ENCODE assay signal across 13 cellular contexts in genomic region chr17:58402047-58402446, GRCh38. TPM values are rescaled to one million over a fixed set of nuclear protein-coding genes. Genes with fewer than 3 reads are reported as not detected.
DNase-seq lines count a peak whose midpoint lies in the region; ATAC-seq, FAIRE-seq and TF ChIP-seq lines count a peak whose summit lies in the region.
"Had no signal": no experiment of that assay in that cellular context is flagged by ENCODE, and none has a peak within 500 bp of the region (broad histone marks: within the 10 kb centered on the region; RNA-seq: fewer than 3 reads in every experiment).

No MANE protein-coding gene starts in this region.

- peak overlapping the region in 3 of 5 experiments; percentile 64 to 94 (median 77) for H3K27ac Mint-ChIP-seq in brain

- H3K27ac ChIP-seq in trophoblast cell (ENCODE audit: low read depth, low read length), result peak overlapping the region; percentile 85
- H3K27ac ChIP-seq: tibial artery had no signal

- no peaks in the 10 kb centered on the region for H3K36me3 Mint-ChIP-seq in brain

- H3K9me3 ChIP-seq in trophoblast cell (ENCODE audit: insufficient read depth, low read depth, low read length), result no peaks in the 10 kb centered on the region
- H3K9me3 ChIP-seq: tibial artery had no signal

- TF ChIP-seq POLR2A in GM12891 (IDR thresholded peaks at IDR 0.05; ENCODE audit: low read depth, low read length), result no peak

- H3K9ac ChIP-seq in trophoblast cell (ENCODE audit: low read length), result no peak overlapping the region

- no peak overlapping the region for H2AFZ ChIP-seq in trophoblast cell (ENCODE audit: insufficient read depth, low read length, poor library complexity)

- peak; percentile 31 for FAIRE-seq in GM12891 (lab: Jason Lieb, UNC)
- FAIRE-seq: frontal cortex, GM18507 had no signal

- no peak for TF ChIP-seq CTCF in brain (conservative IDR thresholded peaks at IDR 0.05)

- peaks cover 5% of the 10 kb centered on the region for H3K79me1 ChIP-seq in trophoblast cell (ENCODE audit: low read length)

- peaks cover 21% of the 10 kb centered on the region for H3K27me3 Mint-ChIP-seq in brain

- peaks cover 28% of the 10 kb centered on the region for H3K4me1 Mint-ChIP-seq in brain

- no peak overlapping the region for H2BK120ac ChIP-seq in trophoblast cell (ENCODE audit: insufficient read depth, low read length, poor library complexity)

- H2AK5ac ChIP-seq in trophoblast cell (ENCODE audit: low read length), result no peak overlapping the region

- no peak overlapping the region for H3K4me3 Mint-ChIP-seq in brain

- no peak for DNase-seq in GM12891 (ENCODE audit: insufficient read length, low spot score)
- peak; percentile 92 for DNase-seq in M059J (ENCODE audit: low read depth)
- DNase-seq in trophoblast cell, result peak in 1 of 2 donors; percentile 50
- no peak for DNase-seq in NCI-H2107 (lab: John Stamatoyannopoulos, UW)
- DNase-seq in NOMO-1 treated with dmso at 0.1 percent for 144 hours (lab: John Stamatoyannopoulos, UW; ENCODE audit: unreplicated experiment), result no peak
- DNase-seq: DMS 273 treated with DMSO at 0.1 percent for 48 hours, KG1, tibial artery had no signal

- no peak for ATAC-seq in HG03378 (IDR thresholded peaks at IDR 0.05; ENCODE audit: unreplicated experiment)

- no peak overlapping the region for H4K91ac ChIP-seq in trophoblast cell (ENCODE audit: low read depth, low read length)

- no peak overlapping the region for H3K18ac ChIP-seq in trophoblast cell (ENCODE audit: low read length)

- H3K4me1 ChIP-seq in trophoblast cell (ENCODE audit: control insufficient read depth in 1 of 2, insufficient read depth in 2 of 2, low read length in 2 of 2), result peaks cover 3 to 8% of the 10 kb centered on the region in 2 experiments
- H3K4me1 ChIP-seq: tibial artery had no signal

- no peaks in the 10 kb centered on the region for H3K36me3 ChIP-seq in trophoblast cell (ENCODE audit: control insufficient read depth in 1 of 2, insufficient read depth in 2 of 2, low read length in 2 of 2)
- H3K36me3 ChIP-seq: tibial artery had no signal

- no peaks in the 10 kb centered on the region for H3K27me3 ChIP-seq in trophoblast cell (ENCODE audit: insufficient read depth, low read length)

- no peak overlapping the region for H4K12ac ChIP-seq in trophoblast cell (ENCODE audit: low read depth, low read length)

- H3K14ac ChIP-seq in trophoblast cell (ENCODE audit: low read length), result no peak overlapping the region

- no peak overlapping the region for H3K4ac ChIP-seq in trophoblast cell (ENCODE audit: low read depth, low read length)

- no peak overlapping the region for H2BK5ac ChIP-seq in trophoblast cell (ENCODE audit: low read depth, low read length, poor library complexity)

- H3K4me3 ChIP-seq in trophoblast cell (ENCODE audit: low read depth, low read length), result no peak overlapping the region
- H3K4me3 ChIP-seq: tibial artery had no signal

- no peaks in the 10 kb centered on the region for H3K9me3 Mint-ChIP-seq in brain

- no peaks in the 10 kb centered on the region for H3K79me2 ChIP-seq in trophoblast cell (ENCODE audit: control insufficient read depth, insufficient read depth, low read length, poor library complexity)

- H3K23ac ChIP-seq in trophoblast cell (ENCODE audit: low read length), result no peak overlapping the region

- H2BK12ac ChIP-seq in trophoblast cell (ENCODE audit: low read length), result no peak overlapping the region

- no peak overlapping the region for H4K8ac ChIP-seq in trophoblast cell (ENCODE audit: low read depth, low read length)

- H3K4me2 ChIP-seq in trophoblast cell (ENCODE audit: low read length), result no peak overlapping the region

TF ChIP-seq in GM12891, 5 proteins besides CTCF, POLR2A, EP300 and RAD21:
- TF ChIP-seq SPI1 (IDR thresholded peaks at IDR 0.05; ENCODE audit: low read depth, low read length) (no peak), TAF1 (IDR thresholded peaks at IDR 0.05; ENCODE audit: low read depth, low read length) (no peak), POLR2AphosphoS5 (IDR thresholded peaks at IDR 0.05; ENCODE audit: low read depth, low read length) (no peak), PAX5 (IDR thresholded peaks at IDR 0.05; ENCODE audit: insufficient read depth, low read length, severe bottlenecking) (no peak), POU2F2 (IDR thresholded peaks at IDR 0.05; ENCODE audit: low read depth, low read length) (no peak)

RNA-seq across cellular contexts. Expression of gene RNF43, which starts 15.3 kb away (rescaled TPM):
- polyA plus RNA-seq in GM12891 (2012; ENCODE audit: low read depth, missing spikeins), result 1.9 TPM
- 0.17 TPM in 1 of 2 replicates, not detected in the other for total RNA-seq in M059J (2014; rRNA removed; shearing (Covaris generic))
- polyA plus RNA-seq in brain (ENCODE audit: insufficient read depth, low read depth, low replicate concordance), result 0.56 TPM
- 3.6 and 3.8 TPM in 2 replicates for polyA plus RNA-seq in trophoblast cell (2013)
- total RNA-seq: posterior vena cava had no signal

RNA-seq across cellular contexts. Expression of gene SUPT4H1, which starts 50.0 kb away (rescaled TPM):
- 122 TPM for polyA plus RNA-seq in GM12891 (2012; ENCODE audit: low read depth, missing spikeins)
- 64.3 and 71.6 TPM in 2 replicates for total RNA-seq in M059J (2014; rRNA removed; shearing (Covaris generic))
- 111 TPM for polyA plus RNA-seq in brain (ENCODE audit: insufficient read depth, low read depth, low replicate concordance)
- polyA plus RNA-seq in trophoblast cell (2013), result 63.5 and 64.6 TPM in 2 replicates
